ENCODE assay signal across 5 cellular contexts in the genomic region with DNA sequence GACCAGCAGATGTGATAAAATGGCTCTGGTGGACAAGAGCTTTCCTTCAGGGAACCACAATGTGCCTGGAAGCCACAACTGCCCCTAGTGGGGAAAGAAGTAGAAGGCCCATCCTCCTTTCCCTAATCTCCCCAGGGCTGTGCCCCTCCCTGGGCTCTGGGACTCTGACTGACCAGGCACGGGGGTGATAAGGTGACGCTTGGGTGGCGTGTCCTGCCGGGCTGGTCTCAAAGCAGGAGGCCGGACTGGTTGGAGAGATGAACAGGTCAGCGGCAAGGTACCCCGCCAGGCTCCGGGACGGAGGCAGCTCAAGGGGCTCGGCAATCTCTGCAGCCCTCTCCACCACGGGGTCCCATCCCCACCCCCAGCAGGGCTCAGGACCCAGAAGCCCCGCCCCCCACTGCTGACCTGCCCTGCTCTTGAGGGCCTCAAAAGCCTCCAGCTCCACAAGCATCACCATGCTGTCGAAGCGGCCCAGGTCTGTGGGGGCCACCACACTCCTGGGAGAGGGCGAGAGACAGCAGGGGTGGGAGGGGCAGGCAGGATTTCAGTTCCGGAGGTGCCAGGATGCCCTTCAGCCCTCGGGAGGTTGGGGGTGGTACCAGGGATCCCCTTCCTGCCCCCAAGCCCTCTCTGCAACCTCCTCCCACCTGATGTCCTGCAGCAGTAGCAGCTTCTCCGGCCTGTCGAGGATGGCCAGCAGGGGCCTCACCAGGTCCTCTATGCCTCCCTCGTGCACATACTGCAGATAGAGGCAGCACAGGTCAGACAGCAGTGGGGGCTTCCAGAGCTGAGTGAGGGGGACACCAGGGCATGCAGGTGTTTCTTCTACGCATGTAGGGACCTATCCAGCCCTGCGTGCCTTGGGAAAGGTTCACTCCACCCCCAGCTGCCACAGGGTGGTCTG. TPM values are rescaled to one million over a fixed set of nuclear protein-coding genes. Genes with fewer than 3 reads are reported as not detected.
A peak's percentile ranks its signal among the peaks of the same experiment; 100 is the strongest.
DNase-seq lines count a peak whose midpoint lies in the region; FAIRE-seq and TF ChIP-seq lines count a peak whose summit lies in the region.
"Had no signal": no experiment of that assay in that cellular context is flagged by ENCODE, and none has a peak within 500 bp of the region (broad histone marks: within the 10 kb centered on the region; RNA-seq: fewer than 3 reads in every experiment).

No MANE protein-coding gene starts in this region.

- FAIRE-seq in keratinocyte (lab: Jason Lieb, UNC): peak; percentile 39

- DNase-seq in Kasumi-1 (lab: John Stamatoyannopoulos, UW) (peak; percentile 37 to 56), keratinocyte (ENCODE audit: low read depth, low spot score) (no peak), prostate gland (ENCODE audit: low spot score) (no peak)
- DNase-seq in activated CD8-positive, alpha-beta memory T cell treated with anti-CD3 and anti-CD28 coated beads, Interleukin-2, amount 50 U/mL, for 48 hours: no peak

- peaks cover 0 to 4% of the 10 kb centered on the region in 2 experiments for H3K36me3 ChIP-seq in keratinocyte (ENCODE audit: control insufficient read depth in 2 of 2, extremely low read depth in 1 of 2, insufficient read depth in 2 of 2, low read length in 2 of 2)
- H3K36me3 ChIP-seq in prostate gland: no peaks in the 10 kb centered on the region

- H3K4me1 ChIP-seq in keratinocyte (ENCODE audit: control insufficient read depth, extremely low read depth, insufficient read depth, low read length): peaks cover 30% of the 10 kb centered on the region
- H3K4me1 ChIP-seq in prostate gland (replicated peaks): no peaks in the 10 kb centered on the region

- no peaks in the 10 kb centered on the region for H3K79me2 ChIP-seq in keratinocyte (ENCODE audit: control insufficient read depth, insufficient read depth, low read length)

- H3K9ac ChIP-seq in keratinocyte (ENCODE audit: control insufficient read depth, extremely low read depth, insufficient read depth, low read length): no peak overlapping the region

- TF ChIP-seq CTCF in keratinocyte (optimal IDR thresholded peaks at IDR 0.05 in 1 of 3, IDR thresholded peaks at IDR 0.05 in 1 of 3, conservative IDR thresholded peaks at IDR 0.05 in 1 of 3; ENCODE audit: extremely low read depth in 1 of 3, insufficient read depth in 2 of 3, low read length in 3 of 3) (peak; percentile 25 to 39 (median 30)), prostate gland (IDR thresholded peaks at IDR 0.05) (no peak)

- H3K27ac ChIP-seq in keratinocyte (ENCODE audit: control insufficient read depth, insufficient read depth, low read length) (no peak overlapping the region), prostate gland (no peak overlapping the region)
- H3K27ac ChIP-seq: neutrophil had no signal

- peaks cover 2% of the 10 kb centered on the region for H4K20me1 ChIP-seq in keratinocyte (ENCODE audit: control insufficient read depth, extremely low read depth, insufficient read depth, low read length)

- no peak overlapping the region for H3K4me3 ChIP-seq in keratinocyte (ENCODE audit: control insufficient read depth in 2 of 3, extremely low read depth in 1 of 3, insufficient read depth in 2 of 3, low read depth in 1 of 3, low read length in 3 of 3)
- no peak overlapping the region for H3K4me3 ChIP-seq in prostate gland

- dilution Hi-C loops in keratinocyte (cut with MboI; ENCODE audit: extremely low pct_ligation_motif_present, low sequenced_read_pairs): no loop called here

- H2AFZ ChIP-seq in keratinocyte (ENCODE audit: control insufficient read depth, low read length): no peak overlapping the region

- intact Hi-C loops in prostate gland (cut with DNase I): loop anchor here (1.0 to 10.0 kb wide), 2 partner anchors 14 to 447 kb away; no protein-coding TSS in a partner anchor

- no peak overlapping the region for H3K4me2 ChIP-seq in keratinocyte (ENCODE audit: control insufficient read depth, extremely low read depth, insufficient read depth, low read depth, low read length)

- H3K9me3 ChIP-seq in keratinocyte (ENCODE audit: control insufficient read depth, low read depth, low read length) (no peaks in the 10 kb centered on the region), prostate gland (no peaks in the 10 kb centered on the region)
- H3K9me3 ChIP-seq: neutrophil had no signal

- 75% methylated on average over 22 of the region's 22 CpGs for WGBS in prostate gland

- no peaks in the 10 kb centered on the region for H3K9me1 ChIP-seq in keratinocyte (ENCODE audit: control insufficient read depth, extremely low read depth, insufficient read depth, low read length)

- no peak for TF ChIP-seq POLR2A in prostate gland (IDR thresholded peaks at IDR 0.05)

- H3K27me3 ChIP-seq in keratinocyte (ENCODE audit: control insufficient read depth, extremely low read depth, insufficient read depth, low read length): no peaks in the 10 kb centered on the region
- no peaks in the 10 kb centered on the region for H3K27me3 ChIP-seq in prostate gland (replicated peaks; ENCODE audit: insufficient read depth)

RNA-seq across cellular contexts. Expression of gene LZTS2, which starts 12.2 kb away (rescaled TPM):
- 18.1 to 36.7 TPM (median 18.6 TPM) in 3 replicates for polyA plus RNA-seq in keratinocyte
- polyA plus RNA-seq in keratinocyte (2011; ENCODE audit: low read depth): 12.2 TPM
- polyA plus RNA-seq in keratinocyte (2011; cell fraction: cytosol; rRNA removed): 20.5 and 45.3 TPM in 2 replicates
- polyA plus RNA-seq in keratinocyte (2011; cell fraction: nucleus; rRNA removed): 64.4 and 90.2 TPM in 2 replicates
- polyA plus RNA-seq in keratinocyte (2012; ENCODE audit: low replicate concordance): 26.0 and 29.4 TPM in 2 replicates
- 19.3 to 30.7 TPM (median 27.6 TPM) in 3 replicates for polyA minus RNA-seq in keratinocyte
- 48.3 TPM for polyA minus RNA-seq in keratinocyte (2011; cell fraction: cytosol; rRNA and poly(A)+ RNA removed)
- 34.0 and 40.1 TPM in 2 replicates for polyA minus RNA-seq in keratinocyte (2011; cell fraction: nucleus; rRNA and poly(A)+ RNA removed)
- total RNA-seq in prostate gland: 100 to 1,000 TPM; 108 to 189 TPM

RNA-seq across cellular contexts. Expression of gene PDZD7, which starts 19.2 kb away (rescaled TPM):
- 0.31 to 0.54 TPM (median 0.54 TPM) in 3 replicates for polyA plus RNA-seq in keratinocyte
- 0.10 TPM for polyA plus RNA-seq in keratinocyte (2011; ENCODE audit: low read depth)
- 0.15 and 0.34 TPM in 2 replicates for polyA plus RNA-seq in keratinocyte (2011; cell fraction: cytosol; rRNA removed)
- 1.1 and 1.2 TPM in 2 replicates for polyA plus RNA-seq in keratinocyte (2011; cell fraction: nucleus; rRNA removed)
- 0.34 and 1.0 TPM in 2 replicates for polyA plus RNA-seq in keratinocyte (2012; ENCODE audit: low replicate concordance)
- 0.20 to 0.40 TPM in 2 of 3 replicates, not detected in the other for polyA minus RNA-seq in keratinocyte
- not detected for polyA minus RNA-seq in keratinocyte (2011; cell fraction: cytosol; rRNA and poly(A)+ RNA removed)
- polyA minus RNA-seq in keratinocyte (2011; cell fraction: nucleus; rRNA and poly(A)+ RNA removed): 0.11 and 0.78 TPM in 2 replicates
- 1 to 10 TPM in 1 of 2 donors, under 1 TPM in 1; 0.82 to 1.5 TPM for total RNA-seq in prostate gland

RNA-seq across cellular contexts. Expression of gene SFXN3, which starts 19.3 kb away (rescaled TPM):
- 77.0 to 102 TPM (median 78.7 TPM) in 3 replicates for polyA plus RNA-seq in keratinocyte
- polyA plus RNA-seq in keratinocyte (2011; ENCODE audit: low read depth): 16.3 TPM
- 46.8 and 54.3 TPM in 2 replicates for polyA plus RNA-seq in keratinocyte (2011; cell fraction: cytosol; rRNA removed)
- polyA plus RNA-seq in keratinocyte (2011; cell fraction: nucleus; rRNA removed): 223 and 238 TPM in 2 replicates
- polyA plus RNA-seq in keratinocyte (2012; ENCODE audit: low replicate concordance): 29.7 and 42.9 TPM in 2 replicates
- 101 to 143 TPM (median 111 TPM) in 3 replicates for polyA minus RNA-seq in keratinocyte
- polyA minus RNA-seq in keratinocyte (2011; cell fraction: cytosol; rRNA and poly(A)+ RNA removed): 110 TPM
- polyA minus RNA-seq in keratinocyte (2011; cell fraction: nucleus; rRNA and poly(A)+ RNA removed): 45.5 and 69.4 TPM in 2 replicates
- 10 to 100 TPM; 20.7 to 65.4 TPM for total RNA-seq in prostate gland

RNA-seq across cellular contexts. Expression of gene TWNK, which starts 24.4 kb away (rescaled TPM):
- polyA plus RNA-seq in keratinocyte: 10.1 to 16.9 TPM (median 12.9 TPM) in 3 replicates
- 14.5 TPM for polyA plus RNA-seq in keratinocyte (2011; ENCODE audit: low read depth)
- polyA plus RNA-seq in keratinocyte (2011; cell fraction: cytosol; rRNA removed): 9.7 and 10.5 TPM in 2 replicates
- polyA plus RNA-seq in keratinocyte (2011; cell fraction: nucleus; rRNA removed): 16.0 and 17.1 TPM in 2 replicates
- polyA plus RNA-seq in keratinocyte (2012; ENCODE audit: low replicate concordance): 11.5 and 17.0 TPM in 2 replicates
- polyA minus RNA-seq in keratinocyte: 10.7 to 18.9 TPM (median 17.8 TPM) in 3 replicates
- 11.9 TPM for polyA minus RNA-seq in keratinocyte (2011; cell fraction: cytosol; rRNA and poly(A)+ RNA removed)
- 6.3 and 9.1 TPM in 2 replicates for polyA minus RNA-seq in keratinocyte (2011; cell fraction: nucleus; rRNA and poly(A)+ RNA removed)
- 10 to 100 TPM in 1 of 2 donors, 1 to 10 TPM in 1; 9.7 to 17.3 TPM for total RNA-seq in prostate gland

RNA-seq across cellular contexts. Expression of gene MRPL43, which starts 24.5 kb away (rescaled TPM):
- polyA plus RNA-seq in keratinocyte: 71.1 to 105 TPM (median 75.3 TPM) in 3 replicates
- polyA plus RNA-seq in keratinocyte (2011; ENCODE audit: low read depth): 18.7 TPM
- 58.8 and 96.9 TPM in 2 replicates for polyA plus RNA-seq in keratinocyte (2011; cell fraction: cytosol; rRNA removed)
- polyA plus RNA-seq in keratinocyte (2011; cell fraction: nucleus; rRNA removed): 43.4 and 62.6 TPM in 2 replicates
- polyA plus RNA-seq in keratinocyte (2012; ENCODE audit: low replicate concordance): 87.8 and 108 TPM in 2 replicates
- 26.0 to 32.3 TPM (median 28.7 TPM) in 3 replicates for polyA minus RNA-seq in keratinocyte
- 56.2 TPM for polyA minus RNA-seq in keratinocyte (2011; cell fraction: cytosol; rRNA and poly(A)+ RNA removed)
- polyA minus RNA-seq in keratinocyte (2011; cell fraction: nucleus; rRNA and poly(A)+ RNA removed): 15.3 and 21.1 TPM in 2 replicates
- total RNA-seq in prostate gland: 100 to 1,000 TPM in 1 of 2 donors, 10 to 100 TPM in 1; 98.3 to 119 TPM

Comparison
In these comparisons a context has a peak if more than half of its experiments do, and no peak if none do; other contexts are left out.
1. DNase-seq: peak in Kasumi-1 (2 of 2); none in keratinocyte (single experiment), activated CD8-positive, alpha-beta memory T cell treated with anti-CD3 and anti-CD28 coated beads, Interleukin-2, amount 50 U/mL, for 48 hours (single experiment) and prostate gland (single experiment).
2. CTCF ChIP-seq: peak in keratinocyte (3 of 3); none in prostate gland (0 of 4).